ENCODE assay signal across 1 cellular context in the genomic region with DNA sequence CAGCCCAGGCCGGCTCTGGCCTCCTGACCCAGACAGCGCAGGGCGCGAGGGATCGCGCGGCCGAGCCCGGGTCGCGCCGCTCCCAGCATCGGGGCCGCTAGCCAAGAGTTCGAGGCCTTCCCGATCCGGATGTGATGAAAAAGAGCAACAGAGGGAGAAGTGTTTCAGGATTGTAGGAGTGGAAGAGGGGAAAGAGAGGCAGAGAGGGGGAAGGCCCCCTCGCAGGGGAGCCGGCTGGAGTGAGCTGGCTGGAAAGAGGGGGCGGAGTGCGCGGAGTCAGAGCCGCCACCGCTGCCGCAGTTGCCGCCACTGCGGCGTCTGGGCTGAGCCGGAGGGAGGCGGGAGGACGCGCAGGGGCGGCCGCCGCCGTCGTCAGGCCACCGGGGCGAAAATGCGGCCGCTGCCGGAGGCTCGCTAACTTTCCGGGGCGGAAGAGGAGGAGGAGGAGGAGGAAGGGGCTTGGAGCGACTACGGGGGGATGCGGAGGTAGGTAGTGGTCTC.
TF ChIP-seq lines count a peak whose summit lies in the region.

No MANE protein-coding gene starts in this region.

TF ChIP-seq in GM12878, 131 proteins besides CTCF, POLR2A, EP300 and RAD21 (continued from another document and continues in another):
- TF ChIP-seq, protein P1, sequence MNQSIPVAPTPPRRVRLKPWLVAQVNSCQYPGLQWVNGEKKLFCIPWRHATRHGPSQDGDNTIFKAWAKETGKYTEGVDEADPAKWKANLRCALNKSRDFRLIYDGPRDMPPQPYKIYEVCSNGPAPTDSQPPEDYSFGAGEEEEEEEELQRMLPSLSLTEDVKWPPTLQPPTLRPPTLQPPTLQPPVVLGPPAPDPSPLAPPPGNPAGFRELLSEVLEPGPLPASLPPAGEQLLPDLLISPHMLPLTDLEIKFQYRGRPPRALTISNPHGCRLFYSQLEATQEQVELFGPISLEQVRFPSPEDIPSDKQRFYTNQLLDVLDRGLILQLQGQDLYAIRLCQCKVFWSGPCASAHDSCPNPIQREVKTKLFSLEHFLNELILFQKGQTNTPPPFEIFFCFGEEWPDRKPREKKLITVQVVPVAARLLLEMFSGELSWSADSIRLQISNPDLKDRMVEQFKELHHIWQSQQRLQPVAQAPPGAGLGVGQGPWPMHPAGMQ (IDR thresholded peaks at IDR 0.05; ENCODE audit: borderline replicate concordance), result no peak
- TF ChIP-seq CBX3 (IDR thresholded peaks at IDR 0.05; ENCODE audit: borderline replicate concordance, low read depth), result no peak
- TF ChIP-seq HDAC6 (IDR thresholded peaks at IDR 0.05; ENCODE audit: unreplicated experiment), result no peak
- no peak for TF ChIP-seq RCOR1 (conservative IDR thresholded peaks at IDR 0.05; ENCODE audit: low read depth, low read length)
- TF ChIP-seq, protein P2, sequence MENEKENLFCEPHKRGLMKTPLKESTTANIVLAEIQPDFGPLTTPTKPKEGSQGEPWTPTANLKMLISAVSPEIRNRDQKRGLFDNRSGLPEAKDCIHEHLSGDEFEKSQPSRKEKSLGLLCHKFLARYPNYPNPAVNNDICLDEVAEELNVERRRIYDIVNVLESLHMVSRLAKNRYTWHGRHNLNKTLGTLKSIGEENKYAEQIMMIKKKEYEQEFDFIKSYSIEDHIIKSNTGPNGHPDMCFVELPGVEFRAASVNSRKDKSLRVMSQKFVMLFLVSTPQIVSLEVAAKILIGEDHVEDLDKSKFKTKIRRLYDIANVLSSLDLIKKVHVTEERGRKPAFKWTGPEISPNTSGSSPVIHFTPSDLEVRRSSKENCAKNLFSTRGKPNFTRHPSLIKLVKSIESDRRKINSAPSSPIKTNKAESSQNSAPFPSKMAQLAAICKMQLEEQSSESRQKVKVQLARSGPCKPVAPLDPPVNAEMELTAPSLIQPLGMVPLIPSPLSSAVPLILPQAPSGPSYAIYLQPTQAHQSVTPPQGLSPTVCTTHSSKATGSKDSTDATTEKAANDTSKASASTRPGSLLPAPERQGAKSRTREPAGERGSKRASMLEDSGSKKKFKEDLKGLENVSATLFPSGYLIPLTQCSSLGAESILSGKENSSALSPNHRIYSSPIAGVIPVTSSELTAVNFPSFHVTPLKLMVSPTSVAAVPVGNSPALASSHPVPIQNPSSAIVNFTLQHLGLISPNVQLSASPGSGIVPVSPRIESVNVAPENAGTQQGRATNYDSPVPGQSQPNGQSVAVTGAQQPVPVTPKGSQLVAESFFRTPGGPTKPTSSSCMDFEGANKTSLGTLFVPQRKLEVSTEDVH (IDR thresholded peaks at IDR 0.05; ENCODE audit: low read depth, partially characterized antibody), result no peak
- no peak for TF ChIP-seq HDGF (IDR thresholded peaks at IDR 0.05)
- no peak for TF ChIP-seq YBX1 (IDR thresholded peaks at IDR 0.05)
- 0 out of 2 replicates have a peak, but pooled peaks have one; percentile 7 for TF ChIP-seq TCF12 (IDR thresholded peaks at IDR 0.05; ENCODE audit: low read depth, low read length)
- TF ChIP-seq, protein P3, sequence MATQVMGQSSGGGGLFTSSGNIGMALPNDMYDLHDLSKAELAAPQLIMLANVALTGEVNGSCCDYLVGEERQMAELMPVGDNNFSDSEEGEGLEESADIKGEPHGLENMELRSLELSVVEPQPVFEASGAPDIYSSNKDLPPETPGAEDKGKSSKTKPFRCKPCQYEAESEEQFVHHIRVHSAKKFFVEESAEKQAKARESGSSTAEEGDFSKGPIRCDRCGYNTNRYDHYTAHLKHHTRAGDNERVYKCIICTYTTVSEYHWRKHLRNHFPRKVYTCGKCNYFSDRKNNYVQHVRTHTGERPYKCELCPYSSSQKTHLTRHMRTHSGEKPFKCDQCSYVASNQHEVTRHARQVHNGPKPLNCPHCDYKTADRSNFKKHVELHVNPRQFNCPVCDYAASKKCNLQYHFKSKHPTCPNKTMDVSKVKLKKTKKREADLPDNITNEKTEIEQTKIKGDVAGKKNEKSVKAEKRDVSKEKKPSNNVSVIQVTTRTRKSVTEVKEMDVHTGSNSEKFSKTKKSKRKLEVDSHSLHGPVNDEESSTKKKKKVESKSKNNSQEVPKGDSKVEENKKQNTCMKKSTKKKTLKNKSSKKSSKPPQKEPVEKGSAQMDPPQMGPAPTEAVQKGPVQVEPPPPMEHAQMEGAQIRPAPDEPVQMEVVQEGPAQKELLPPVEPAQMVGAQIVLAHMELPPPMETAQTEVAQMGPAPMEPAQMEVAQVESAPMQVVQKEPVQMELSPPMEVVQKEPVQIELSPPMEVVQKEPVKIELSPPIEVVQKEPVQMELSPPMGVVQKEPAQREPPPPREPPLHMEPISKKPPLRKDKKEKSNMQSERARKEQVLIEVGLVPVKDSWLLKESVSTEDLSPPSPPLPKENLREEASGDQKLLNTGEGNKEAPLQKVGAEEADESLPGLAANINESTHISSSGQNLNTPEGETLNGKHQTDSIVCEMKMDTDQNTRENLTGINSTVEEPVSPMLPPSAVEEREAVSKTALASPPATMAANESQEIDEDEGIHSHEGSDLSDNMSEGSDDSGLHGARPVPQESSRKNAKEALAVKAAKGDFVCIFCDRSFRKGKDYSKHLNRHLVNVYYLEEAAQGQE (IDR thresholded peaks at IDR 0.05; ENCODE audit: low read depth, low read length), result no peak
- no peak for TF ChIP-seq NFXL1 (IDR thresholded peaks at IDR 0.05; ENCODE audit: borderline replicate concordance)
- TF ChIP-seq SUZ12 (IDR thresholded peaks at IDR 0.05; ENCODE audit: unreplicated experiment), result no peak
- no peak for TF ChIP-seq ESRRA (IDR thresholded peaks at IDR 0.05; ENCODE audit: low read length)
- TF ChIP-seq ZZZ3 (IDR thresholded peaks at IDR 0.05; ENCODE audit: control insufficient read depth, insufficient read length, low read depth), result no peak
- no peak for TF ChIP-seq SP1 (IDR thresholded peaks at IDR 0.05; ENCODE audit: low read depth, low read length)
- TF ChIP-seq, protein P4, sequence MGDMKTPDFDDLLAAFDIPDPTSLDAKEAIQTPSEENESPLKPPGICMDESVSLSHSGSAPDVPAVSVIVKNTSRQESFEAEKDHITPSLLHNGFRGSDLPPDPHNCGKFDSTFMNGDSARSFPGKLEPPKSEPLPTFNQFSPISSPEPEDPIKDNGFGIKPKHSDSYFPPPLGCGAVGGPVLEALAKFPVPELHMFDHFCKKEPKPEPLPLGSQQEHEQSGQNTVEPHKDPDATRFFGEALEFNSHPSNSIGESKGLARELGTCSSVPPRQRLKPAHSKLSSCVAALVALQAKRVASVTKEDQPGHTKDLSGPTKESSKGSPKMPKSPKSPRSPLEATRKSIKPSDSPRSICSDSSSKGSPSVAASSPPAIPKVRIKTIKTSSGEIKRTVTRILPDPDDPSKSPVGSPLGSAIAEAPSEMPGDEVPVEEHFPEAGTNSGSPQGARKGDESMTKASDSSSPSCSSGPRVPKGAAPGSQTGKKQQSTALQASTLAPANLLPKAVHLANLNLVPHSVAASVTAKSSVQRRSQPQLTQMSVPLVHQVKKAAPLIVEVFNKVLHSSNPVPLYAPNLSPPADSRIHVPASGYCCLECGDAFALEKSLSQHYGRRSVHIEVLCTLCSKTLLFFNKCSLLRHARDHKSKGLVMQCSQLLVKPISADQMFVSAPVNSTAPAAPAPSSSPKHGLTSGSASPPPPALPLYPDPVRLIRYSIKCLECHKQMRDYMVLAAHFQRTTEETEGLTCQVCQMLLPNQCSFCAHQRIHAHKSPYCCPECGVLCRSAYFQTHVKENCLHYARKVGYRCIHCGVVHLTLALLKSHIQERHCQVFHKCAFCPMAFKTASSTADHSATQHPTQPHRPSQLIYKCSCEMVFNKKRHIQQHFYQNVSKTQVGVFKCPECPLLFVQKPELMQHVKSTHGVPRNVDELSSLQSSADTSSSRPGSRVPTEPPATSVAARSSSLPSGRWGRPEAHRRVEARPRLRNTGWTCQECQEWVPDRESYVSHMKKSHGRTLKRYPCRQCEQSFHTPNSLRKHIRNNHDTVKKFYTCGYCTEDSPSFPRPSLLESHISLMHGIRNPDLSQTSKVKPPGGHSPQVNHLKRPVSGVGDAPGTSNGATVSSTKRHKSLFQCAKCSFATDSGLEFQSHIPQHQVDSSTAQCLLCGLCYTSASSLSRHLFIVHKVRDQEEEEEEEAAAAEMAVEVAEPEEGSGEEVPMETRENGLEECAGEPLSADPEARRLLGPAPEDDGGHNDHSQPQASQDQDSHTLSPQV (IDR thresholded peaks at IDR 0.05), result no peak
- peak; percentile 51; the same call in 1 of the 3 replicates for TF ChIP-seq POU2F2 (IDR thresholded peaks at IDR 0.05; ENCODE audit: borderline replicate concordance, low read depth, low read length)
- no peak for TF ChIP-seq MEF2B (IDR thresholded peaks at IDR 0.05; ENCODE audit: partially characterized antibody, poor library complexity, severe bottlenecking)
- TF ChIP-seq SIN3A (IDR thresholded peaks at IDR 0.05; ENCODE audit: low read depth, low read length), result no peak
- TF ChIP-seq ZNF217 (IDR thresholded peaks at IDR 0.05), result 0 out of 2 replicates have a peak, but pooled peaks have one; percentile 50
- TF ChIP-seq, protein P5, sequence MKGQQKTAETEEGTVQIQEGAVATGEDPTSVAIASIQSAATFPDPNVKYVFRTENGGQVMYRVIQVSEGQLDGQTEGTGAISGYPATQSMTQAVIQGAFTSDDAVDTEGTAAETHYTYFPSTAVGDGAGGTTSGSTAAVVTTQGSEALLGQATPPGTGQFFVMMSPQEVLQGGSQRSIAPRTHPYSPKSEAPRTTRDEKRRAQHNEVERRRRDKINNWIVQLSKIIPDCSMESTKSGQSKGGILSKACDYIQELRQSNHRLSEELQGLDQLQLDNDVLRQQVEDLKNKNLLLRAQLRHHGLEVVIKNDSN (IDR thresholded peaks at IDR 0.05; ENCODE audit: borderline replicate concordance, extremely low read length, insufficient read depth, low read depth, low read length), result no peak
- TF ChIP-seq MYC (IDR thresholded peaks at IDR 0.05; ENCODE audit: insufficient read depth, insufficient read length, insufficient replicate concordance, low read length, severe bottlenecking), result no peak
- TF ChIP-seq POLR2AphosphoS5 (IDR thresholded peaks at IDR 0.05; ENCODE audit: low read length), result peak; percentile 75
- TF ChIP-seq RUNX3 (IDR thresholded peaks at IDR 0.05; ENCODE audit: low read length), result peak; percentile 32; the same call in 1 of the 2 replicates
- peak; percentile 68; the same call in 1 of the 2 replicates for TF ChIP-seq EED (IDR thresholded peaks at IDR 0.05; ENCODE audit: low read depth)
- TF ChIP-seq SMAD5 (IDR thresholded peaks at IDR 0.05; ENCODE audit: low read depth), result no peak
- no peak for TF ChIP-seq CREM (IDR thresholded peaks at IDR 0.05; ENCODE audit: low read depth)
- TF ChIP-seq PAX8 (IDR thresholded peaks at IDR 0.05), result no peak
- peak; percentile 26 for TF ChIP-seq KLF5 (IDR thresholded peaks at IDR 0.05; ENCODE audit: partially characterized antibody)
- TF ChIP-seq, protein P6, sequence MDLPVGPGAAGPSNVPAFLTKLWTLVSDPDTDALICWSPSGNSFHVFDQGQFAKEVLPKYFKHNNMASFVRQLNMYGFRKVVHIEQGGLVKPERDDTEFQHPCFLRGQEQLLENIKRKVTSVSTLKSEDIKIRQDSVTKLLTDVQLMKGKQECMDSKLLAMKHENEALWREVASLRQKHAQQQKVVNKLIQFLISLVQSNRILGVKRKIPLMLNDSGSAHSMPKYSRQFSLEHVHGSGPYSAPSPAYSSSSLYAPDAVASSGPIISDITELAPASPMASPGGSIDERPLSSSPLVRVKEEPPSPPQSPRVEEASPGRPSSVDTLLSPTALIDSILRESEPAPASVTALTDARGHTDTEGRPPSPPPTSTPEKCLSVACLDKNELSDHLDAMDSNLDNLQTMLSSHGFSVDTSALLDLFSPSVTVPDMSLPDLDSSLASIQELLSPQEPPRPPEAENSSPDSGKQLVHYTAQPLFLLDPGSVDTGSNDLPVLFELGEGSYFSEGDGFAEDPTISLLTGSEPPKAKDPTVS (IDR thresholded peaks at IDR 0.05; ENCODE audit: low read depth, low read length), result no peak
- TF ChIP-seq MTA2 (IDR thresholded peaks at IDR 0.05; ENCODE audit: low read depth), result no peak
- TF ChIP-seq RFX5 (IDR thresholded peaks at IDR 0.05; ENCODE audit: low read depth, low read length), result no peak
- TF ChIP-seq, protein P7, sequence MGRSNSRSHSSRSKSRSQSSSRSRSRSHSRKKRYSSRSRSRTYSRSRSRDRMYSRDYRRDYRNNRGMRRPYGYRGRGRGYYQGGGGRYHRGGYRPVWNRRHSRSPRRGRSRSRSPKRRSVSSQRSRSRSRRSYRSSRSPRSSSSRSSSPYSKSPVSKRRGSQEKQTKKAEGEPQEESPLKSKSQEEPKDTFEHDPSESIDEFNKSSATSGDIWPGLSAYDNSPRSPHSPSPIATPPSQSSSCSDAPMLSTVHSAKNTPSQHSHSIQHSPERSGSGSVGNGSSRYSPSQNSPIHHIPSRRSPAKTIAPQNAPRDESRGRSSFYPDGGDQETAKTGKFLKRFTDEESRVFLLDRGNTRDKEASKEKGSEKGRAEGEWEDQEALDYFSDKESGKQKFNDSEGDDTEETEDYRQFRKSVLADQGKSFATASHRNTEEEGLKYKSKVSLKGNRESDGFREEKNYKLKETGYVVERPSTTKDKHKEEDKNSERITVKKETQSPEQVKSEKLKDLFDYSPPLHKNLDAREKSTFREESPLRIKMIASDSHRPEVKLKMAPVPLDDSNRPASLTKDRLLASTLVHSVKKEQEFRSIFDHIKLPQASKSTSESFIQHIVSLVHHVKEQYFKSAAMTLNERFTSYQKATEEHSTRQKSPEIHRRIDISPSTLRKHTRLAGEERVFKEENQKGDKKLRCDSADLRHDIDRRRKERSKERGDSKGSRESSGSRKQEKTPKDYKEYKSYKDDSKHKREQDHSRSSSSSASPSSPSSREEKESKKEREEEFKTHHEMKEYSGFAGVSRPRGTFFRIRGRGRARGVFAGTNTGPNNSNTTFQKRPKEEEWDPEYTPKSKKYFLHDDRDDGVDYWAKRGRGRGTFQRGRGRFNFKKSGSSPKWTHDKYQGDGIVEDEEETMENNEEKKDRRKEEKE (IDR thresholded peaks at IDR 0.05), result no peak
- TF ChIP-seq, protein P8, sequence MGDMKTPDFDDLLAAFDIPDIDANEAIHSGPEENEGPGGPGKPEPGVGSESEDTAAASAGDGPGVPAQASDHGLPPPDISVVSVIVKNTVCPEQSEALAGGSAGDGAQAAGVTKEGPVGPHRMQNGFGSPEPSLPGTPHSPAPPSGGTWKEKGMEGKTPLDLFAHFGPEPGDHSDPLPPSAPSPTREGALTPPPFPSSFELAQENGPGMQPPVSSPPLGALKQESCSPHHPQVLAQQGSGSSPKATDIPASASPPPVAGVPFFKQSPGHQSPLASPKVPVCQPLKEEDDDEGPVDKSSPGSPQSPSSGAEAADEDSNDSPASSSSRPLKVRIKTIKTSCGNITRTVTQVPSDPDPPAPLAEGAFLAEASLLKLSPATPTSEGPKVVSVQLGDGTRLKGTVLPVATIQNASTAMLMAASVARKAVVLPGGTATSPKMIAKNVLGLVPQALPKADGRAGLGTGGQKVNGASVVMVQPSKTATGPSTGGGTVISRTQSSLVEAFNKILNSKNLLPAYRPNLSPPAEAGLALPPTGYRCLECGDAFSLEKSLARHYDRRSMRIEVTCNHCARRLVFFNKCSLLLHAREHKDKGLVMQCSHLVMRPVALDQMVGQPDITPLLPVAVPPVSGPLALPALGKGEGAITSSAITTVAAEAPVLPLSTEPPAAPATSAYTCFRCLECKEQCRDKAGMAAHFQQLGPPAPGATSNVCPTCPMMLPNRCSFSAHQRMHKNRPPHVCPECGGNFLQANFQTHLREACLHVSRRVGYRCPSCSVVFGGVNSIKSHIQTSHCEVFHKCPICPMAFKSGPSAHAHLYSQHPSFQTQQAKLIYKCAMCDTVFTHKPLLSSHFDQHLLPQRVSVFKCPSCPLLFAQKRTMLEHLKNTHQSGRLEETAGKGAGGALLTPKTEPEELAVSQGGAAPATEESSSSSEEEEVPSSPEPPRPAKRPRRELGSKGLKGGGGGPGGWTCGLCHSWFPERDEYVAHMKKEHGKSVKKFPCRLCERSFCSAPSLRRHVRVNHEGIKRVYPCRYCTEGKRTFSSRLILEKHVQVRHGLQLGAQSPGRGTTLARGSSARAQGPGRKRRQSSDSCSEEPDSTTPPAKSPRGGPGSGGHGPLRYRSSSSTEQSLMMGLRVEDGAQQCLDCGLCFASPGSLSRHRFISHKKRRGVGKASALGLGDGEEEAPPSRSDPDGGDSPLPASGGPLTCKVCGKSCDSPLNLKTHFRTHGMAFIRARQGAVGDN (IDR thresholded peaks at IDR 0.05), result 0 out of 2 replicates have a peak, but pooled peaks have one; percentile 52
- TF ChIP-seq SMC3 (IDR thresholded peaks at IDR 0.05; ENCODE audit: borderline replicate concordance, low read length), result no peak
- peak; percentile 73 for TF ChIP-seq YY1 (IDR thresholded peaks at IDR 0.05; ENCODE audit: low read depth, low read length)
